In genomic region chr19:56769650-56770049, GRCh38 we compare ENCODE assay signal across 6 cellular contexts.
"Had no signal": no experiment of that assay in that cellular context is flagged by ENCODE, and none has a peak within 500 bp of the region (broad histone marks: within the 10 kb centered on the region; RNA-seq: fewer than 3 reads in every experiment).

No MANE protein-coding gene starts in this region.

- H3K27ac Mint-ChIP-seq: IgD-negative memory B cell had no signal

- H3K27ac ChIP-seq: HL-60 had no signal

- H3K4me3 Mint-ChIP-seq: IgD-negative memory B cell had no signal

- ATAC-seq: HepG2, K562 had no signal

- DNase-seq: IMR-90, KBM-7 had no signal

- H3K27me3 Mint-ChIP-seq: IgD-negative memory B cell had no signal
